In the genomic region with DNA sequence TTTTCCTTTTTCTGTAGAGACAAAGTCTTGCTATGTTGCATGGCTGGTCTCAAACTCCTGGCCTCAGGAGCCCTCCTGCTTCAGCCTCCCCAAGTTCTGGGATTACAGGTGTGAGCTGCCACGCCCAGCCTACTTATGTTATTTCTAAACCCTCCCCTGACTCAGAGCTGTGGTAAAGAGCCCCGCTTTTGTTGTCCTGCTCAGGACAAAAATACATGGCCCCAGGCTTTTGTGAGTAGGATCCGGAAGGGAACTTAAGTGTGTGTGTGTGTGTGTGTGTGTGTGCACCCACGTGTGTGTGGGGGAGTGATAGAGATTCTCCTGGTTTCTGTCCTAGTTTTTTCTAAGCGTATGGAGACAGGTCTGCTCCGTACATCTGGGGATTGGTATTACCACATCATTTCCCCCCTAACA, we compare ENCODE assay signal across 17 cellular contexts.
DNase-seq lines count a peak whose midpoint lies in the region; ATAC-seq and TF ChIP-seq lines count a peak whose summit lies in the region.
"Had no signal": no experiment of that assay in that cellular context is flagged by ENCODE, and none has a peak within 500 bp of the region (broad histone marks: within the 10 kb centered on the region; RNA-seq: fewer than 3 reads in every experiment).

No MANE protein-coding gene starts in this region.

- no peak overlapping the region for H3K4me3 ChIP-seq in mammary epithelial cell (replicated peaks in 1 of 3; ENCODE audit: insufficient read depth in 1 of 3, low read depth in 2 of 3, low read length in 3 of 3)
- no peak overlapping the region for H3K4me3 ChIP-seq in foreskin fibroblast (ENCODE audit: low read depth in 1 of 2, low read length in 2 of 2)
- H3K4me3 ChIP-seq: gastroesophageal sphincter, skin epidermis had no signal

- peaks cover 55% of the 10 kb centered on the region for H3K4me1 Mint-ChIP-seq in activated CD4-positive, alpha-beta memory T cell treated with anti-CD3 and anti-CD28 coated beads for 36 hours (ENCODE audit: low read depth)
- peaks cover 44% of the 10 kb centered on the region for H3K4me1 Mint-ChIP-seq in activated CD4-positive, alpha-beta memory T cell treated with anti-CD3 and anti-CD28 coated beads, Interleukin-2, amount 10 ng/mL, durations not matched to agents 7 days and 5 days

- TF ChIP-seq CTCF in mammary epithelial cell (conservative IDR thresholded peaks at IDR 0.05 in 1 of 2, IDR thresholded peaks at IDR 0.05 in 1 of 2; ENCODE audit: extremely low read depth in 1 of 2, insufficient read depth in 1 of 2, low read depth in 1 of 2, low read length in 2 of 2): no peak
- TF ChIP-seq CTCF in foreskin fibroblast (IDR thresholded peaks at IDR 0.05; ENCODE audit: low read depth, low read length): no peak

- no peaks in the 10 kb centered on the region for H3K27me3 ChIP-seq in mammary epithelial cell (ENCODE audit: insufficient read depth, low read length)
- H3K27me3 ChIP-seq: brain microvascular endothelial cell, gastroesophageal sphincter had no signal

- WGBS in mammary epithelial cell (ENCODE audit: low coverage, missing lambda C conversion rate): 34% methylated on average over 5 of the region's 6 CpGs

- H3K27me3 Mint-ChIP-seq in activated CD4-positive, alpha-beta memory T cell treated with anti-CD3 and anti-CD28 coated beads for 36 hours: no peaks in the 10 kb centered on the region
- H3K27me3 Mint-ChIP-seq in activated CD4-positive, alpha-beta memory T cell treated with anti-CD3 and anti-CD28 coated beads, Interleukin-2, amount 10 ng/mL, durations not matched to agents 7 days and 5 days: no peaks in the 10 kb centered on the region

- dilution Hi-C loops in mammary epithelial cell (cut with HindIII; ENCODE audit: low sequenced_read_pairs): no loop called here

- no peaks in the 10 kb centered on the region for H3K9me3 ChIP-seq in mammary epithelial cell (replicated peaks; ENCODE audit: insufficient read depth, low read length)
- H3K9me3 ChIP-seq: gastroesophageal sphincter had no signal

- H3K79me2 ChIP-seq in mammary epithelial cell (ENCODE audit: insufficient read depth, low read length): no peaks in the 10 kb centered on the region

- H3K4me3 Mint-ChIP-seq in activated CD4-positive, alpha-beta memory T cell treated with anti-CD3 and anti-CD28 coated beads for 36 hours: no peak overlapping the region
- H3K4me3 Mint-ChIP-seq in activated CD4-positive, alpha-beta memory T cell treated with anti-CD3 and anti-CD28 coated beads, Interleukin-2, amount 10 ng/mL, durations not matched to agents 7 days and 5 days: no peak overlapping the region
- H3K4me3 Mint-ChIP-seq: T-helper 1 cell treated with Interleukin-12 subunit alpha and Interleukin-12 subunit beta and Interleukin-4 antibody, amounts not matched to agents 30 μg/mL and 1 μg/mL, for 36 hours had no signal

- peaks cover 5% of the 10 kb centered on the region for H3K36me3 Mint-ChIP-seq in activated CD4-positive, alpha-beta memory T cell treated with anti-CD3 and anti-CD28 coated beads for 36 hours
- peaks cover 3% of the 10 kb centered on the region for H3K36me3 Mint-ChIP-seq in activated CD4-positive, alpha-beta memory T cell treated with anti-CD3 and anti-CD28 coated beads, Interleukin-2, amount 10 ng/mL, durations not matched to agents 7 days and 5 days (ENCODE audit: low read depth)

- in situ Hi-C loops in mammary epithelial cell (cut with MboI; ENCODE audit: low sequenced_read_pairs in 2 of 2): no loop called here

- no peak overlapping the region for H3K27ac ChIP-seq in mammary epithelial cell (ENCODE audit: insufficient read depth, low read depth, low read length)
- H3K27ac ChIP-seq: brain microvascular endothelial cell, skin epidermis had no signal

- no peak overlapping the region for H3K27ac Mint-ChIP-seq in activated CD4-positive, alpha-beta memory T cell treated with anti-CD3 and anti-CD28 coated beads for 36 hours
- no peak overlapping the region for H3K27ac Mint-ChIP-seq in activated CD4-positive, alpha-beta memory T cell treated with anti-CD3 and anti-CD28 coated beads, Interleukin-2, amount 10 ng/mL, durations not matched to agents 7 days and 5 days
- H3K27ac Mint-ChIP-seq: T-helper 1 cell treated with Interleukin-12 subunit alpha and Interleukin-12 subunit beta and Interleukin-4 antibody, amounts not matched to agents 30 μg/mL and 1 μg/mL, for 36 hours had no signal

- no TSS peak for BruUV-seq in mammary epithelial cell (replicated peaks; lab: Mats Ljungman, UMichigan)

- ATAC-seq in Right ventricle myocardium inferior: no peak
- ATAC-seq: gastroesophageal sphincter had no signal

- CTCF ChIA-PET in activated CD4-positive, alpha-beta memory T cell treated with anti-CD3 and anti-CD28 coated beads for 36 hours (lab: Charles Lee): interaction anchor here (1.9 kb wide), 1 partner anchor 107 kb away, joined by 7 read pairs; no protein-coding TSS in a partner anchor
- CTCF ChIA-PET in activated CD4-positive, alpha-beta memory T cell treated with anti-CD3 and anti-CD28 coated beads, Interleukin-2, amount 10 ng/mL, durations not matched to agents 7 days and 5 days (lab: Charles Lee): interaction anchor here (1.8 kb wide), 1 partner anchor 107 kb away, joined by 5 read pairs; no protein-coding TSS in a partner anchor
- CTCF ChIA-PET in mammary epithelial cell (lab: Charles Lee; ENCODE audit: low non-redundant PET): no interaction called here

- no peaks in the 10 kb centered on the region for H4K20me1 ChIP-seq in mammary epithelial cell (ENCODE audit: insufficient read depth, low read length)

- H2AFZ ChIP-seq in mammary epithelial cell (ENCODE audit: low read depth, low read length): no peak overlapping the region

- POLR2A ChIA-PET in activated CD4-positive, alpha-beta memory T cell treated with anti-CD3 and anti-CD28 coated beads for 36 hours (lab: Charles Lee): no interaction called here
- POLR2A ChIA-PET in activated CD4-positive, alpha-beta memory T cell treated with anti-CD3 and anti-CD28 coated beads, Interleukin-2, amount 10 ng/mL, durations not matched to agents 7 days and 5 days (lab: Charles Lee): no interaction called here

- peaks cover 15% of the 10 kb centered on the region for H3K4me1 ChIP-seq in mammary epithelial cell (ENCODE audit: insufficient read depth, low read length)

- DNase-seq in activated CD4-positive, alpha-beta memory T cell treated with anti-CD3 and anti-CD28 coated beads for 36 hours: peak; percentile 25
- DNase-seq in activated CD4-positive, alpha-beta memory T cell treated with anti-CD3 and anti-CD28 coated beads, Interleukin-2, amount 10 ng/mL, durations not matched to agents 7 days and 5 days: no peak
- peak; percentile 42 for DNase-seq in NCI-H69 (lab: John Stamatoyannopoulos, UW)
- peak; percentile 74 for DNase-seq in mammary epithelial cell
- peak; percentile 28 for DNase-seq in occipital lobe (lab: John Stamatoyannopoulos, UW)
- no peak for DNase-seq in foreskin fibroblast
- no peak for DNase-seq in NOMO-1 treated with dmso at 0.1 percent for 144 hours (lab: John Stamatoyannopoulos, UW; ENCODE audit: unreplicated experiment)
- no peak for DNase-seq in Right ventricle myocardium inferior (ENCODE audit: missing footprints)
- DNase-seq: ACHN; activated CD4-positive, alpha-beta T cell treated with anti-CD3 and anti-CD28 coated beads, Interleukin-2, amount 50 U/mL, for 4 hours; activated gamma-delta T cell; brain microvascular endothelial cell; NCI-H2029; NCI-H526 treated with DMSO at 0.1 percent for 48 hours had no signal

- H3K36me3 ChIP-seq in mammary epithelial cell (ENCODE audit: insufficient read depth, low read length): no peaks in the 10 kb centered on the region
- H3K36me3 ChIP-seq: brain microvascular endothelial cell, gastroesophageal sphincter had no signal

- H3K9me3 Mint-ChIP-seq in activated CD4-positive, alpha-beta memory T cell treated with anti-CD3 and anti-CD28 coated beads for 36 hours: no peaks in the 10 kb centered on the region
- no peaks in the 10 kb centered on the region for H3K9me3 Mint-ChIP-seq in activated CD4-positive, alpha-beta memory T cell treated with anti-CD3 and anti-CD28 coated beads, Interleukin-2, amount 10 ng/mL, durations not matched to agents 7 days and 5 days
- H3K9me3 Mint-ChIP-seq: T-helper 1 cell treated with Interleukin-12 subunit alpha and Interleukin-12 subunit beta and Interleukin-4 antibody, amounts not matched to agents 30 μg/mL and 1 μg/mL, for 36 hours had no signal

- no peak overlapping the region for H3K4me2 ChIP-seq in mammary epithelial cell (ENCODE audit: insufficient read depth, low read depth, low read length)

- intact Hi-C loops in activated CD4-positive, alpha-beta memory T cell treated with anti-CD3 and anti-CD28 coated beads for 36 hours (cut with micrococcal nuclease): no loop called here
- intact Hi-C loops in mammary epithelial cell (cut with micrococcal nuclease) (loop anchor here (5.0 kb wide), 1 partner anchor 94 kb away; no protein-coding TSS in a partner anchor), Right ventricle myocardium inferior (cut with DNase I) (no loop called here)

- H3K9ac ChIP-seq in mammary epithelial cell (ENCODE audit: insufficient read depth, low read length): no peak overlapping the region

Comparison
In these comparisons a context has a peak if more than half of its experiments do, and no peak if none do; other contexts are left out.
1. DNase-seq: peak in activated CD4-positive, alpha-beta memory T cell treated with anti-CD3 and anti-CD28 coated beads for 36 hours (single experiment), NCI-H69 (single experiment), mammary epithelial cell (single experiment) and occipital lobe (single experiment); none in activated CD4-positive, alpha-beta memory T cell treated with anti-CD3 and anti-CD28 coated beads, Interleukin-2, amount 10 ng/mL, durations not matched to agents 7 days and 5 days (single experiment), foreskin fibroblast (0 of 2), NOMO-1 treated with dmso at 0.1 percent for 144 hours (single experiment) and Right ventricle myocardium inferior (single experiment).